Comparison of ENCODE assay signal across 8 cellular contexts in the genomic region with DNA sequence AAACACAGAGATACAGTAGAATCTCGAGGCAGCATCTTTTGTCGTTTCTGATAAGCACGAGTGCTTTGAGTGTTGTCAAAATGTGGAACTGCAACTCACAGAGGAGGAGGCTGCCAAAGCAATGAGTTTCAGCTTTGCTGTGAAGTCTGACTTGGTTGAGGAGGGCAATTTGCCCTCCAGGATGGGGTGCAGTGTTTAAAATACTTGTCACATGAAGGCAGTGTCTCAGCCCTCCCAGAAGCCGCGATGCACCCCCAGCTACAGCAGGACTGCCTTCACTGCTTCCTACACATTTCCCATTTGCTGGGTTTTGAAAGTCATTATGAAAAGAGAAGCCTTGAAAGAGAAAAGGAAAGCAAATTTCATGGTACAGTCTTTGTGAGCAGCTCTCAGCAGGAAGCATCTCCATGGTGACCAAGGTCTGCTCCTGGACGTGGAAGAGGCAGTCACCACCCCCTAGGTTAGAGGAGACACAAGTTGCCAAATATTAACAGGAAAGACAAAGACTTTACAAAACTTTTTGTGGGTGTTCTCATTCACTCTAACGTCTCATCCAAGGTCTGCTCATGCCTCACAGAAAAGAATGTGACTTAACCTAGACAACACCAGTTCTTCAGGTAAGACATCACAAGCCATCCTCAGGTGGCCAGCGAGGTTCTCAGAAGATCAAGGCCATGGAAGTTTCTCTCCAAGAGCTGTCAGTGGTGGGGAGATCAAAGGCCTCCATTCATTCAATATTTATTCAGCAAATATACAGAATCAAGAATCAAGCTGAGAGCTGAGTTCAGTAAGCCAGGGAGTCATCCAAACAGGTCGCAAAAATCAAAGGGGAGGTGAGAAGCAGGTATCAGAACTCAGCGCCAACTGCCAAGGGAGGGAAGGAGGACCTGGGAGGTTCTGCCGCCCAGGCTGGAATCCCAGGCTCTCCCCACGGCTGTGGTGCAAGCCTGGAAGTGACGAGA.
A peak's percentile ranks its signal among the peaks of the same experiment; 100 is the strongest.
DNase-seq lines count a peak whose midpoint lies in the region; ATAC-seq and TF ChIP-seq lines count a peak whose summit lies in the region.

No MANE protein-coding gene starts in this region.

- POLR2A ChIA-PET in CD4-positive, alpha-beta memory T cell (lab: Charles Lee; ENCODE audit: partially characterized antibody): no interaction called here

- H2AFZ ChIP-seq in GM23338: no peak overlapping the region

- no peaks in the 10 kb centered on the region for H3K27me3 ChIP-seq in CD4-positive, alpha-beta memory T cell (ENCODE audit: insufficient read depth, low read length)
- H3K27me3 ChIP-seq in GM23338 (ENCODE audit: insufficient read depth): no peaks in the 10 kb centered on the region

- CTCF ChIA-PET in CD4-positive, alpha-beta memory T cell (lab: Charles Lee; ENCODE audit: partially characterized antibody): no interaction called here

- no peaks in the 10 kb centered on the region for H3K9me3 ChIP-seq in CD4-positive, alpha-beta memory T cell (ENCODE audit: control insufficient read depth in 1 of 2, low read length in 2 of 2)

- no peak overlapping the region for H3K27ac ChIP-seq in CD4-positive, alpha-beta memory T cell (ENCODE audit: low read depth, low read length)
- H3K27ac ChIP-seq in GM23338 (ENCODE audit: low read depth): no peak overlapping the region

- no peaks in the 10 kb centered on the region for H3K9me2 ChIP-seq in GM23338 (ENCODE audit: insufficient read depth)

- TF ChIP-seq CTCF in natural killer cell (IDR thresholded peaks at IDR 0.05) (no peak), GM23338 (conservative IDR thresholded peaks at IDR 0.05; ENCODE audit: low read depth in 2 of 2) (no peak)

- H3K4me2 ChIP-seq in GM23338: no peak overlapping the region

- peaks cover 11% of the 10 kb centered on the region for H3K4me1 Mint-ChIP-seq in activated naive CD8-positive, alpha-beta T cell treated with anti-CD3 and anti-CD28 coated beads for 36 hours
- H3K4me1 Mint-ChIP-seq in natural killer cell (no peaks in the 10 kb centered on the region), GM23338 (peaks cover 6% of the 10 kb centered on the region; the same call in 1 of the 3 replicates)
- peaks cover 9 to 19% (median 13%) of the 10 kb centered on the region in 4 donors for H3K4me1 Mint-ChIP-seq in CD4-positive, alpha-beta memory T cell

- no peak overlapping the region for H3K4me3 ChIP-seq in CD4-positive, alpha-beta memory T cell (ENCODE audit: low read length in 2 of 2)
- no peak overlapping the region for H3K4me3 ChIP-seq in GM23338

- H3K9me3 Mint-ChIP-seq in activated naive CD8-positive, alpha-beta T cell treated with anti-CD3 and anti-CD28 coated beads for 36 hours: no peaks in the 10 kb centered on the region
- H3K9me3 Mint-ChIP-seq in natural killer cell (no peaks in the 10 kb centered on the region), GM23338 (no peaks in the 10 kb centered on the region)
- H3K9me3 Mint-ChIP-seq in CD4-positive, alpha-beta memory T cell: no peaks in the 10 kb centered on the region

- ATAC-seq in GM18499 (IDR thresholded peaks at IDR 0.05; ENCODE audit: insufficient read depth, unreplicated experiment) (peak; percentile 93), GM19397 (IDR thresholded peaks at IDR 0.05; ENCODE audit: unreplicated experiment) (peak; percentile 82), HG03060 (IDR thresholded peaks at IDR 0.05; ENCODE audit: low read depth, unreplicated experiment) (peak; percentile 81), natural killer cell (no peak), GM23338 (no peak)

- H3F3A ChIP-seq in GM23338 (replicated peaks; ENCODE audit: low read depth): no peaks in the 10 kb centered on the region

- H3K79me2 ChIP-seq in GM23338 (replicated peaks; ENCODE audit: insufficient read depth): no peaks in the 10 kb centered on the region

- intact Hi-C loops in natural killer cell (cut with micrococcal nuclease): no loop called here
- intact Hi-C loops in CD4-positive, alpha-beta memory T cell (cut with micrococcal nuclease): no loop called here

- H3K27ac Mint-ChIP-seq in activated naive CD8-positive, alpha-beta T cell treated with anti-CD3 and anti-CD28 coated beads for 36 hours: no peak overlapping the region
- H3K27ac Mint-ChIP-seq in natural killer cell: no peak overlapping the region
- H3K27ac Mint-ChIP-seq in CD4-positive, alpha-beta memory T cell: peak overlapping the region in 1 of 7 donors; percentile 38
- no peak overlapping the region for H3K27ac Mint-ChIP-seq in GM23338

- H3K36me3 Mint-ChIP-seq in activated naive CD8-positive, alpha-beta T cell treated with anti-CD3 and anti-CD28 coated beads for 36 hours: no peaks in the 10 kb centered on the region
- H3K36me3 Mint-ChIP-seq in natural killer cell (no peaks in the 10 kb centered on the region), GM23338 (ENCODE audit: low read depth) (peaks cover 1% of the 10 kb centered on the region; the same call in 1 of the 3 replicates)
- no peaks in the 10 kb centered on the region for H3K36me3 Mint-ChIP-seq in CD4-positive, alpha-beta memory T cell

- peak overlapping the region; percentile 0 for H3K4me3 Mint-ChIP-seq in activated naive CD8-positive, alpha-beta T cell treated with anti-CD3 and anti-CD28 coated beads for 36 hours
- H3K4me3 Mint-ChIP-seq in natural killer cell (no peak overlapping the region), GM23338 (no peak overlapping the region)
- H3K4me3 Mint-ChIP-seq in CD4-positive, alpha-beta memory T cell: peak overlapping the region in 2 of 8 donors; percentile 22 to 55

- no peaks in the 10 kb centered on the region for H3K4me1 ChIP-seq in CD4-positive, alpha-beta memory T cell (ENCODE audit: insufficient read depth, low read length)
- no peaks in the 10 kb centered on the region for H3K4me1 ChIP-seq in GM23338 (ENCODE audit: insufficient read depth)

- no peaks in the 10 kb centered on the region for H3K27me3 Mint-ChIP-seq in activated naive CD8-positive, alpha-beta T cell treated with anti-CD3 and anti-CD28 coated beads for 36 hours
- H3K27me3 Mint-ChIP-seq in natural killer cell (ENCODE audit: low read depth in 2 of 2) (no peaks in the 10 kb centered on the region), GM23338 (ENCODE audit: insufficient read depth, low read depth, poor library complexity) (peaks cover 4% of the 10 kb centered on the region)
- H3K27me3 Mint-ChIP-seq in CD4-positive, alpha-beta memory T cell: no peaks in the 10 kb centered on the region

- H3K36me3 ChIP-seq in CD4-positive, alpha-beta memory T cell (ENCODE audit: insufficient read depth, low read length): no peaks in the 10 kb centered on the region
- no peaks in the 10 kb centered on the region for H3K36me3 ChIP-seq in GM23338 (ENCODE audit: insufficient read depth)

- no peak for DNase-seq in activated naive CD8-positive, alpha-beta T cell treated with anti-CD3 and anti-CD28 coated beads for 36 hours
- DNase-seq in natural killer cell (no peak), GM23338 (ENCODE audit: low spot score) (no peak)
- DNase-seq in CD4-positive, alpha-beta memory T cell: no peak
- DNase-seq in activated CD4-positive, CD25-positive, alpha-beta regulatory T cell treated with anti-CD3 and anti-CD28 coated beads, Interleukin-2, amount 50 U/mL, for 72 hours: no peak

- no peaks in the 10 kb centered on the region for H4K20me1 ChIP-seq in GM23338 (replicated peaks; ENCODE audit: insufficient read depth)

TF ChIP-seq in GM23338, 12 proteins besides CTCF, POLR2A, EP300 and RAD21 (continues in another document):
- TF ChIP-seq ZNF331 (CRISPR knock-in tag; IDR thresholded peaks at IDR 0.05; ENCODE audit: low read depth) (no peak), NANOG (IDR thresholded peaks at IDR 0.05; ENCODE audit: borderline replicate concordance) (no peak)
- TF ChIP-seq, protein P1, sequence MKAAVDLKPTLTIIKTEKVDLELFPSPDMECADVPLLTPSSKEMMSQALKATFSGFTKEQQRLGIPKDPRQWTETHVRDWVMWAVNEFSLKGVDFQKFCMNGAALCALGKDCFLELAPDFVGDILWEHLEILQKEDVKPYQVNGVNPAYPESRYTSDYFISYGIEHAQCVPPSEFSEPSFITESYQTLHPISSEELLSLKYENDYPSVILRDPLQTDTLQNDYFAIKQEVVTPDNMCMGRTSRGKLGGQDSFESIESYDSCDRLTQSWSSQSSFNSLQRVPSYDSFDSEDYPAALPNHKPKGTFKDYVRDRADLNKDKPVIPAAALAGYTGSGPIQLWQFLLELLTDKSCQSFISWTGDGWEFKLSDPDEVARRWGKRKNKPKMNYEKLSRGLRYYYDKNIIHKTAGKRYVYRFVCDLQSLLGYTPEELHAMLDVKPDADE (IDR thresholded peaks at IDR 0.05): no peak

Comparison
In these comparisons a context has a peak if more than half of its experiments do, and no peak if none do; other contexts are left out.
1. ATAC-seq: peak in GM18499 (single experiment), GM19397 (single experiment) and HG03060 (single experiment); none in natural killer cell (0 of 3) and GM23338 (single experiment).